In genomic region chr6:97394160-97394748, GRCh38 we compare ENCODE assay signal across 8 cellular contexts.
DNase-seq lines count a peak whose midpoint lies in the region; ATAC-seq, FAIRE-seq and TF ChIP-seq lines count a peak whose summit lies in the region.

No MANE protein-coding gene starts in this region.

- no peak for TF ChIP-seq EP300 in Ishikawa (IDR thresholded peaks at IDR 0.05; ENCODE audit: borderline replicate concordance)

- peak; percentile 95 for ATAC-seq in GM21786 (IDR thresholded peaks at IDR 0.05; ENCODE audit: unreplicated experiment)

- H3K9me3 ChIP-seq in right atrium auricular region (no peaks in the 10 kb centered on the region), small intestine (ENCODE audit: control insufficient read depth, low read depth) (no peaks in the 10 kb centered on the region)

- TF ChIP-seq CTCF in right atrium auricular region (IDR thresholded peaks at IDR 0.05), result peak; percentile 86 to 94

- WGBS in small intestine, 3 donors, result 0% methylated on average over 1 of the region's 1 CpG

- no peaks in the 10 kb centered on the region for H3K36me3 ChIP-seq in right atrium auricular region
- no peaks in the 10 kb centered on the region for H3K36me3 ChIP-seq in small intestine (ENCODE audit: control insufficient read depth in 2 of 2, insufficient read depth in 2 of 2, low read length in 2 of 2)

- H3K4me1 ChIP-seq in right atrium auricular region (no peaks in the 10 kb centered on the region), small intestine (ENCODE audit: control insufficient read depth in 2 of 2, insufficient read depth in 1 of 2, low read depth in 1 of 2, low read length in 1 of 2) (no peaks in the 10 kb centered on the region)

- H3K4me3 ChIP-seq in right atrium auricular region (no peak overlapping the region), small intestine (ENCODE audit: low read depth in 1 of 2, low read length in 2 of 2) (no peak overlapping the region)

- DNase-seq in SIG-M5 treated with dmso at 0.1 percent for 504 hours (lab: John Stamatoyannopoulos, UW; ENCODE audit: unreplicated experiment) (peak; percentile 55), SIG-M5 (lab: John Stamatoyannopoulos, UW) (no peak), RPMI8226 (peak; percentile 42), amniotic epithelial cell (ENCODE audit: low read depth) (peak; percentile 51), right atrium auricular region (ENCODE audit: low spot score) (no peak), small intestine (peak; percentile 74)

- no peak overlapping the region for H3K27ac ChIP-seq in right atrium auricular region
- H3K27ac ChIP-seq in small intestine (ENCODE audit: low read depth in 1 of 2, low read length in 1 of 2), result no peak overlapping the region

- peak; percentile 91 for TF ChIP-seq RAD21 in Ishikawa (IDR thresholded peaks at IDR 0.05; ENCODE audit: low read depth)

- peak; percentile 89 for FAIRE-seq in small intestine (lab: Jason Lieb, UNC)

- no peaks in the 10 kb centered on the region for H3K27me3 ChIP-seq in right atrium auricular region
- no peaks in the 10 kb centered on the region for H3K27me3 ChIP-seq in small intestine (ENCODE audit: control insufficient read depth in 2 of 2, insufficient read depth in 2 of 2, low read length in 2 of 2)

TF ChIP-seq in Ishikawa, 13 proteins besides CTCF, POLR2A, EP300 and RAD21:
- TF ChIP-seq USF1 (IDR thresholded peaks at IDR 0.05), result no peak
- no peak for TF ChIP-seq YY1 (IDR thresholded peaks at IDR 0.05; ENCODE audit: low read depth)
- TF ChIP-seq TAF1 (IDR thresholded peaks at IDR 0.05; ENCODE audit: low read depth), result no peak
- no peak for TF ChIP-seq REST (IDR thresholded peaks at IDR 0.05; ENCODE audit: low read depth)
- no peak for TF ChIP-seq TCF12 (IDR thresholded peaks at IDR 0.05; ENCODE audit: low read depth)
- TF ChIP-seq NFIC (IDR thresholded peaks at IDR 0.05), result no peak
- no peak for TF ChIP-seq ZBTB7A (IDR thresholded peaks at IDR 0.05; ENCODE audit: low read depth)
- no peak for TF ChIP-seq FOXM1 (IDR thresholded peaks at IDR 0.05; ENCODE audit: borderline replicate concordance, low read depth)
- no peak for TF ChIP-seq MAX (IDR thresholded peaks at IDR 0.05)
- TF ChIP-seq EGR1 (IDR thresholded peaks at IDR 0.05), result no peak
- TF ChIP-seq CEBPB (IDR thresholded peaks at IDR 0.05), result no peak
- TF ChIP-seq CREB1 (IDR thresholded peaks at IDR 0.05; ENCODE audit: low read depth), result no peak
- TF ChIP-seq TEAD4 (IDR thresholded peaks at IDR 0.05), result no peak

Comparison
In these comparisons a context has a peak if more than half of its experiments do, and no peak if none do; other contexts are left out.
1. DNase-seq: peak in SIG-M5 treated with dmso at 0.1 percent for 504 hours (single experiment), RPMI8226 (single experiment), amniotic epithelial cell (single experiment) and small intestine (single experiment); none in SIG-M5 (single experiment) and right atrium auricular region (single experiment).